Comparison of ENCODE assay signal across 14 cellular contexts in genomic region chr11:16899708-16900107, GRCh38.
"Had no signal": no experiment of that assay in that cellular context is flagged by ENCODE, and none has a peak within 500 bp of the region (broad histone marks: within the 10 kb centered on the region; RNA-seq: fewer than 3 reads in every experiment).

No MANE protein-coding gene starts in this region.

- H3K4me3 ChIP-seq: spleen, thoracic aorta had no signal

- ATAC-seq: activated CD8-positive, alpha-beta T cell treated with anti-CD3 and anti-CD28 coated beads, Interleukin-2, amount 10 ng/mL, durations not matched to agents 7 days and 5 days; activated T-cell treated with anti-CD3 and anti-CD28 coated beads, Interleukin-2, amount 50 U/mL, for 72 hours; esophagus mucosa; left ventricle myocardium superior; sciatic nerve; T-helper 17 cell had no signal

- H3K9me3 ChIP-seq: spleen, thoracic aorta had no signal

- H3K27ac ChIP-seq: spleen, thoracic aorta had no signal

- H3K27me3 ChIP-seq: spleen had no signal

- H3K36me3 ChIP-seq: spleen, thoracic aorta had no signal

- DNase-seq: activated CD4-positive, alpha-beta T cell treated with anti-CD3 and anti-CD28 coated beads for 4 hours; activated CD8-positive, alpha-beta memory T cell treated with anti-CD3 and anti-CD28 coated beads, Interleukin-2, amount 50 U/mL, for 48 hours; activated CD8-positive, alpha-beta T cell treated with anti-CD3 and anti-CD28 coated beads, Interleukin-2, amount 10 ng/mL, durations not matched to agents 7 days and 5 days; activated naive CD4-positive, alpha-beta T cell; activated T-cell treated with anti-CD3 and anti-CD28 coated beads, Interleukin-2, amount 50 U/mL, for 72 hours; aorta; islet precursor cell; left ventricle myocardium superior; mesenchymal stem cell; spleen; T-helper 17 cell had no signal
